ENCODE assay signal across 8 cellular contexts in genomic region chr14:55052259-55052930, GRCh38. TPM values are rescaled to one million over a fixed set of nuclear protein-coding genes. Genes with fewer than 3 reads are reported as not detected.
A peak's percentile ranks its signal among the peaks of the same experiment; 100 is the strongest.
DNase-seq lines count a peak whose midpoint lies in the region; ATAC-seq and TF ChIP-seq lines count a peak whose summit lies in the region.

No MANE protein-coding gene starts in this region.

- H3K27me3 Mint-ChIP-seq in Calu3 (ENCODE audit: unreplicated experiment), result no peaks in the 10 kb centered on the region
- H3K27me3 Mint-ChIP-seq in naive B cell, result no peaks in the 10 kb centered on the region

- peak in 1 of 2 donors; percentile 3 for ATAC-seq in naive B cell (ENCODE audit: low read depth in 2 of 2)
- no peak for ATAC-seq in HG03196 (IDR thresholded peaks at IDR 0.05; ENCODE audit: unreplicated experiment)

- peak overlapping the region; percentile 92 for H3K4me3 Mint-ChIP-seq in Calu3 (ENCODE audit: low read depth, unreplicated experiment)
- H3K4me3 Mint-ChIP-seq in naive B cell, result peak overlapping the region; percentile 83 to 96 (median 92)

- intact Hi-C loops in Calu3 (cut with micrococcal nuclease; ENCODE audit: unreplicated experiment), result loop anchor here (5.0 kb wide), 1 partner anchor 35 kb away; no protein-coding TSS in a partner anchor

- H3K4me1 Mint-ChIP-seq in Calu3 (ENCODE audit: low read depth, unreplicated experiment) (peaks cover 10% of the 10 kb centered on the region), naive B cell (peaks cover 26 to 47% (median 29%) of the 10 kb centered on the region in 3 donors)

- BruUV-seq in Calu3 (replicated peaks; lab: Mats Ljungman, UMichigan), result TSS peak; percentile 49

- TF ChIP-seq CTCF in Calu3 (IDR thresholded peaks at IDR 0.05; ENCODE audit: unreplicated experiment) (no peak), GM20000 (IDR thresholded peaks at IDR 0.05; ENCODE audit: extremely low read depth, missing control alignments) (no peak), NB4 (IDR thresholded peaks at IDR 0.05; ENCODE audit: low read depth, low read length) (no peak)

- CTCF ChIA-PET in Calu3 (lab: Charles Lee), result interaction anchor here (0.5 to 2.8 kb wide), 4 partner anchors 25 to 141 kb away, joined by 3 to 17 read pairs (median 4); no protein-coding TSS in a partner anchor

- H3K9me3 Mint-ChIP-seq in Calu3 (ENCODE audit: low read depth, unreplicated experiment) (no peaks in the 10 kb centered on the region), naive B cell (no peaks in the 10 kb centered on the region)

- DNase-seq in Calu3 (no peak), GM20000 (ENCODE audit: low spot score) (peak; percentile 38), NB4 (ENCODE audit: low read depth) (no peak), dedifferentiated amniotic fluid mesenchymal stem cell (ENCODE audit: extremely low spot score) (peak; percentile 30), naive B cell (no peak), SIG-M5 (lab: John Stamatoyannopoulos, UW) (no peak), nucleus accumbens (lab: John Stamatoyannopoulos, UW) (no peak)

- H3K4me3 ChIP-seq in NB4 (ENCODE audit: low read depth, low read length), result peak overlapping the region; percentile 94

- peak overlapping the region; percentile 99 for H3K27ac Mint-ChIP-seq in Calu3 (ENCODE audit: unreplicated experiment)
- peak overlapping the region; percentile 97 to 100 (median 99) for H3K27ac Mint-ChIP-seq in naive B cell

- peaks cover 45% of the 10 kb centered on the region for H3K36me3 Mint-ChIP-seq in Calu3 (ENCODE audit: insufficient read depth, unreplicated experiment)
- H3K36me3 Mint-ChIP-seq in naive B cell, result peaks cover 0 to 5% of the 10 kb centered on the region in 2 donors

- no peak for TF ChIP-seq POLR2A in NB4 (IDR thresholded peaks at IDR 0.05; ENCODE audit: extremely low read depth, insufficient read length)

RNA-seq across cellular contexts. Expression of gene MAPK1IP1L, which starts 0.9 kb away (rescaled TPM):
- total RNA-seq in Calu3 (2022), result 104 and 108 TPM in 2 replicates
- polyA plus RNA-seq in naive B cell (ENCODE audit: low read depth in 6 of 6), result 100 to 1,000 TPM; 104 to 140 (median 117) TPM

RNA-seq across cellular contexts. Expression of gene SOCS4, which starts 25.4 kb away (rescaled TPM):
- 29.9 and 31.5 TPM in 2 replicates for total RNA-seq in Calu3 (2022)
- polyA plus RNA-seq in naive B cell (ENCODE audit: low read depth in 6 of 6), result 1 to 10 TPM; 1.1 to 7.0 (median 2.4) TPM

RNA-seq across cellular contexts. Expression of gene WDHD1, which starts 25.5 kb away (rescaled TPM):
- total RNA-seq in Calu3 (2022), result 25.0 and 27.7 TPM in 2 replicates
- polyA plus RNA-seq in naive B cell (ENCODE audit: low read depth in 6 of 6), result 1 to 10 TPM in 5 of 6 donors, not detected in 1; 2.5 to 5.4 (median 3.1) TPM

Comparison
In these comparisons a context has a peak if more than half of its experiments do, and no peak if none do; other contexts are left out.
1. DNase-seq: peak in GM20000 (single experiment) and dedifferentiated amniotic fluid mesenchymal stem cell (single experiment); none in Calu3 (single experiment), NB4 (single experiment), naive B cell (single experiment), SIG-M5 (single experiment) and nucleus accumbens (0 of 56).